Comparison of ENCODE assay signal across 20 cellular contexts in genomic region chr13:113299951-113300350, GRCh38. TPM values are rescaled to one million over a fixed set of nuclear protein-coding genes. Genes with fewer than 3 reads are reported as not detected.
DNase-seq lines count a peak whose midpoint lies in the region; ATAC-seq and FAIRE-seq lines count a peak whose summit lies in the region.
"Had no signal": no experiment of that assay in that cellular context is flagged by ENCODE, and none has a peak within 500 bp of the region (broad histone marks: within the 10 kb centered on the region; RNA-seq: fewer than 3 reads in every experiment).

No MANE protein-coding gene starts in this region.

- H3K9ac ChIP-seq in mesenchymal stem cell (ENCODE audit: low read length) = peak overlapping the region; percentile 7

- H2BK5ac ChIP-seq in mesenchymal stem cell (ENCODE audit: low read depth, low read length, poor library complexity, severe bottlenecking) = no peak overlapping the region

- no peak overlapping the region for H3K18ac ChIP-seq in mesenchymal stem cell (ENCODE audit: low read depth in 1 of 2, low read length in 2 of 2)

- H3K4me2 ChIP-seq in mesenchymal stem cell (ENCODE audit: low read length, poor library complexity, severe bottlenecking) = no peak overlapping the region

- H3K27ac Mint-ChIP-seq in CD4-positive, CD25-positive, alpha-beta regulatory T cell = peak overlapping the region in 1 of 3 donors; percentile 60

- peaks cover 0 to 9% (median 0%) of the 10 kb centered on the region in 7 donors for H3K9me3 Mint-ChIP-seq in CD4-positive, CD25-positive, alpha-beta regulatory T cell

- H4K8ac ChIP-seq in mesenchymal stem cell (ENCODE audit: low read length) = no peak overlapping the region

- H3K36me3 Mint-ChIP-seq in CD4-positive, CD25-positive, alpha-beta regulatory T cell = peaks cover 13% of the 10 kb centered on the region

- H3K4ac ChIP-seq in mesenchymal stem cell (ENCODE audit: low read depth in 1 of 2, low read length in 2 of 2) = no peak overlapping the region

- peaks cover 27% of the 10 kb centered on the region for H3K4me1 ChIP-seq in CD4-positive, CD25-positive, alpha-beta regulatory T cell (ENCODE audit: control insufficient read depth, insufficient read depth, low read length, poor library complexity, severe bottlenecking)
- H3K4me1 ChIP-seq in mesenchymal stem cell (ENCODE audit: control insufficient read depth, insufficient read depth, low read depth, low read length) = peaks cover 12% of the 10 kb centered on the region

- H3K9me3 ChIP-seq in CD4-positive, CD25-positive, alpha-beta regulatory T cell (ENCODE audit: control insufficient read depth in 2 of 2, low read length in 2 of 2) = no peaks in the 10 kb centered on the region
- H3K9me3 ChIP-seq in mesenchymal stem cell (ENCODE audit: control insufficient read depth, low read length) = no peaks in the 10 kb centered on the region
- H3K9me3 ChIP-seq: HAP-1, right atrium auricular region had no signal

- no peak overlapping the region for H4K91ac ChIP-seq in mesenchymal stem cell (ENCODE audit: low read length)

- peak overlapping the region; percentile 14 for H3K27ac ChIP-seq in CD4-positive, CD25-positive, alpha-beta regulatory T cell (ENCODE audit: insufficient read depth, low read length, poor library complexity, severe bottlenecking)
- H3K27ac ChIP-seq in mesenchymal stem cell (ENCODE audit: low read length, poor library complexity, severe bottlenecking) = no peak overlapping the region
- H3K27ac ChIP-seq: right atrium auricular region had no signal

- no peak overlapping the region for H2BK12ac ChIP-seq in mesenchymal stem cell (ENCODE audit: low read length in 2 of 2)

- no peak for ATAC-seq in CD4-positive, CD25-positive, alpha-beta regulatory T cell (ENCODE audit: low read depth in 2 of 2)
- ATAC-seq in HG02870 (IDR thresholded peaks at IDR 0.05; ENCODE audit: unreplicated experiment) (peak; percentile 31), HG02642 (IDR thresholded peaks at IDR 0.05; ENCODE audit: poor library complexity, unreplicated experiment) (no peak), GM18519 (IDR thresholded peaks at IDR 0.05; ENCODE audit: low FRiP score, unreplicated experiment) (no peak)

- peaks cover 6% of the 10 kb centered on the region for H3K36me3 ChIP-seq in CD4-positive, CD25-positive, alpha-beta regulatory T cell (ENCODE audit: control insufficient read depth, insufficient read depth, low read length)
- peaks cover 5 to 7% of the 10 kb centered on the region in 2 experiments for H3K36me3 ChIP-seq in mesenchymal stem cell (ENCODE audit: control insufficient read depth in 1 of 2, insufficient read depth in 2 of 2, low read depth in 1 of 2, low read length in 2 of 2)
- H3K36me3 ChIP-seq: HAP-1, right atrium auricular region had no signal

- H3K79me1 ChIP-seq in mesenchymal stem cell (replicated peaks; ENCODE audit: low read length, poor library complexity, severe bottlenecking) = no peaks in the 10 kb centered on the region

- no peak overlapping the region for H2BK120ac ChIP-seq in mesenchymal stem cell (ENCODE audit: low read depth, low read length)

- no peak for DNase-seq in CD4-positive, CD25-positive, alpha-beta regulatory T cell
- peak; percentile 65 for DNase-seq in RCC 7860 (ENCODE audit: low spot score)
- peak; percentile 33 for DNase-seq in mesenchymal stem cell
- DNase-seq in inferior parietal cortex (ENCODE audit: extremely low spot score) = no peak
- no peak for DNase-seq in NCI-H1092 treated with DMSO at 0.1 percent for 48 hours (lab: John Stamatoyannopoulos, UW)
- DNase-seq: activated CD4-positive, alpha-beta T cell treated with anti-CD3 and anti-CD28 coated beads, Interleukin-2, amount 50 U/mL, for 48 hours; activated effector memory CD4-positive, alpha-beta T cell treated with anti-CD3 and anti-CD28 coated beads, Interleukin-2, amount 50 U/mL, for 16 hours; DND-41; foreskin melanocyte; islet precursor cell; NCI-H524; Right ventricle myocardium superior; stimulated activated CD4-positive, alpha-beta T cell treated with anti-CD3 and anti-CD28 coated beads, Interleukin-4, amount 100 ng/mL, for 4 hours; stimulated activated naive CD4-positive, alpha-beta T cell treated with Interleukin-2 at 50 U/mL for 16 hours; T1000 had no signal

- no peak overlapping the region for H2AK5ac ChIP-seq in mesenchymal stem cell (ENCODE audit: low read length, severe bottlenecking)

- no peaks in the 10 kb centered on the region for H3K27me3 ChIP-seq in CD4-positive, CD25-positive, alpha-beta regulatory T cell (ENCODE audit: control insufficient read depth, insufficient read depth, low read length)
- no peaks in the 10 kb centered on the region for H3K27me3 ChIP-seq in mesenchymal stem cell (ENCODE audit: control insufficient read depth in 1 of 2, insufficient read depth in 1 of 2, low read length in 2 of 2)
- H3K27me3 ChIP-seq: right atrium auricular region had no signal

- H2AFZ ChIP-seq in mesenchymal stem cell (ENCODE audit: low read depth, low read length) = no peak overlapping the region

- no peak overlapping the region for H3K14ac ChIP-seq in mesenchymal stem cell (ENCODE audit: low read length in 2 of 2)

- H3K4me1 Mint-ChIP-seq in CD4-positive, CD25-positive, alpha-beta regulatory T cell = peaks cover 20 to 58% (median 35%) of the 10 kb centered on the region in 4 donors

- no peak overlapping the region for H3K4me3 ChIP-seq in CD4-positive, CD25-positive, alpha-beta regulatory T cell (ENCODE audit: low read depth, low read length)
- no peak overlapping the region for H3K4me3 ChIP-seq in mesenchymal stem cell (ENCODE audit: insufficient read depth in 1 of 2, low read depth in 1 of 2, low read length in 2 of 2)
- H3K4me3 ChIP-seq: HAP-1, right atrium auricular region had no signal

- H3K27me3 Mint-ChIP-seq in CD4-positive, CD25-positive, alpha-beta regulatory T cell = peaks cover 17% of the 10 kb centered on the region

- H2BK15ac ChIP-seq in mesenchymal stem cell (ENCODE audit: low read depth, poor library complexity, severe bottlenecking) = no peak overlapping the region

- H3K4me3 Mint-ChIP-seq in CD4-positive, CD25-positive, alpha-beta regulatory T cell = peak overlapping the region in 2 of 4 donors; percentile 15 to 80

- peak; percentile 65 for FAIRE-seq in RCC 7860 (lab: Jason Lieb, UNC)

- WGBS in mesenchymal stem cell = 93% methylated on average over 7 of the region's 7 CpGs

- H3K23ac ChIP-seq in mesenchymal stem cell (ENCODE audit: low read length in 2 of 2) = no peak overlapping the region

RNA-seq across cellular contexts. Expression of gene LAMP1, which starts 2.9 kb away (rescaled TPM):
- 86.9 TPM for total RNA-seq in CD4-positive, CD25-positive, alpha-beta regulatory T cell
- 10 to 100 TPM; 19.3 to 25.9 (median 22.3) TPM for polyA plus RNA-seq in CD4-positive, CD25-positive, alpha-beta regulatory T cell
- 393 TPM for polyA plus RNA-seq in mesenchymal stem cell (2013, experiment 1 of 2)
- polyA plus RNA-seq in mesenchymal stem cell (2013, experiment 2 of 2) = 389 TPM

Comparison
In these comparisons a context has a peak if more than half of its experiments do, and no peak if none do; other contexts are left out.
1. DNase-seq: peak in RCC 7860 (single experiment) and mesenchymal stem cell (single experiment); none in CD4-positive, CD25-positive, alpha-beta regulatory T cell (0 of 3), inferior parietal cortex (single experiment) and NCI-H1092 treated with DMSO at 0.1 percent for 48 hours (single experiment).